ENCODE assay signal across 1 cellular context in genomic region chr19:2168619-2169424, GRCh38.
TF ChIP-seq lines count a peak whose summit lies in the region.

No MANE protein-coding gene starts in this region.

TF ChIP-seq in HepG2, 621 proteins besides CTCF, POLR2A, EP300 and RAD21 (continued from another document and continues in another):
- no peak for TF ChIP-seq ZNF546 (CRISPR knock-in tag; conservative IDR thresholded peaks at IDR 0.05)
- no peak for TF ChIP-seq MATR3 (CRISPR knock-in tag; IDR thresholded peaks at IDR 0.05)
- TF ChIP-seq KDM6A (CRISPR knock-in tag; IDR thresholded peaks at IDR 0.05; ENCODE audit: low read depth) = peak; percentile 74
- TF ChIP-seq RBM39 (IDR thresholded peaks at IDR 0.05; ENCODE audit: low read depth, low read length, poor library complexity, severe bottlenecking) = peak; percentile 45
- TF ChIP-seq NKX3-1 (CRISPR knock-in tag; IDR thresholded peaks at IDR 0.05) = peak; percentile 72; the same call in 1 of the 2 replicates
- peak; percentile 75 for TF ChIP-seq YEATS4 (CRISPR knock-in tag; IDR thresholded peaks at IDR 0.05; ENCODE audit: borderline replicate concordance)
- no peak for TF ChIP-seq SNRNP70 (IDR thresholded peaks at IDR 0.05; ENCODE audit: low read depth, low read length)
- no peak; the same call in 1 of the 2 replicates for TF ChIP-seq AFF4 (CRISPR knock-in tag; IDR thresholded peaks at IDR 0.05)
- TF ChIP-seq HHEX (CRISPR knock-in tag; IDR thresholded peaks at IDR 0.05) = peak; percentile 56; the same call in 1 of the 2 replicates
- TF ChIP-seq JUN (CRISPR knock-in tag; IDR thresholded peaks at IDR 0.05) = peak; percentile 97
- TF ChIP-seq NR2F6 (IDR thresholded peaks at IDR 0.05) = peak; percentile 81
- peak; percentile 92 for TF ChIP-seq NR2F6 (CRISPR knock-in tag; IDR thresholded peaks at IDR 0.05)
- no peak for TF ChIP-seq ZEB1 (IDR thresholded peaks at IDR 0.05; ENCODE audit: insufficient replicate concordance, low read depth)
- no peak for TF ChIP-seq NFE2L1 (CRISPR knock-in tag; IDR thresholded peaks at IDR 0.05; ENCODE audit: borderline replicate concordance)
- peak; percentile 87; the same call in 1 of the 2 replicates for TF ChIP-seq THRA (CRISPR knock-in tag; IDR thresholded peaks at IDR 0.05; ENCODE audit: borderline replicate concordance)
- peak; percentile 83 for TF ChIP-seq ZNF205 (CRISPR knock-in tag; IDR thresholded peaks at IDR 0.05)
- TF ChIP-seq SRSF1 (optimal IDR thresholded peaks at IDR 0.05; ENCODE audit: low read depth, low read length) = no peak
- peak; percentile 92 for TF ChIP-seq RXRA (CRISPR knock-in tag; IDR thresholded peaks at IDR 0.05)
- TF ChIP-seq ZHX2 (IDR thresholded peaks at IDR 0.05; ENCODE audit: low read depth) = no peak; the same call in 1 of the 2 replicates
- TF ChIP-seq ZHX2 (CRISPR knock-in tag; IDR thresholded peaks at IDR 0.05; ENCODE audit: borderline replicate concordance) = peak; percentile 66; the same call in 1 of the 2 replicates
- TF ChIP-seq ZNF136 (CRISPR knock-in tag; IDR thresholded peaks at IDR 0.05; ENCODE audit: low read depth) = no peak
- peak; percentile 97 for TF ChIP-seq JUND (CRISPR knock-in tag; IDR thresholded peaks at IDR 0.05)
- peak; percentile 91 for TF ChIP-seq ZNF142 (CRISPR knock-in tag; IDR thresholded peaks at IDR 0.05)
- no peak for TF ChIP-seq CREBL2 (CRISPR knock-in tag; IDR thresholded peaks at IDR 0.05; ENCODE audit: borderline replicate concordance)
- TF ChIP-seq SALL2 (CRISPR knock-in tag; IDR thresholded peaks at IDR 0.05) = peak; percentile 77
- TF ChIP-seq FOXK2 (IDR thresholded peaks at IDR 0.05) = no peak
- TF ChIP-seq ZNF784 (CRISPR knock-in tag; IDR thresholded peaks at IDR 0.05; ENCODE audit: borderline replicate concordance) = peak; percentile 63; the same call in 1 of the 2 replicates
- no peak for TF ChIP-seq ZNF383 (CRISPR knock-in tag; IDR thresholded peaks at IDR 0.05; ENCODE audit: borderline replicate concordance)
- peak; percentile 91; the same call in 1 of the 2 replicates for TF ChIP-seq PRDM10 (CRISPR knock-in tag; IDR thresholded peaks at IDR 0.05; ENCODE audit: low read depth)
- no peak for TF ChIP-seq ZNF30 (CRISPR knock-in tag; IDR thresholded peaks at IDR 0.05)
- no peak for TF ChIP-seq XRCC5 (optimal IDR thresholded peaks at IDR 0.05; ENCODE audit: low read length)
- TF ChIP-seq POGZ (CRISPR knock-in tag; IDR thresholded peaks at IDR 0.05) = no peak
- peak; percentile 87 for TF ChIP-seq PITX1 (CRISPR knock-in tag; IDR thresholded peaks at IDR 0.05)
- peak; percentile 35; the same call in 1 of the 2 replicates for TF ChIP-seq ZNF558 (CRISPR knock-in tag; IDR thresholded peaks at IDR 0.05; ENCODE audit: borderline replicate concordance)
- TF ChIP-seq TFAP4 (IDR thresholded peaks at IDR 0.05; ENCODE audit: borderline replicate concordance, low read depth) = peak; percentile 61; the same call in 1 of the 2 replicates
- no peak; the same call in 1 of the 2 replicates for TF ChIP-seq ZIK1 (CRISPR knock-in tag; IDR thresholded peaks at IDR 0.05; ENCODE audit: borderline replicate concordance, low read depth)
